ENCODE assay signal across 19 cellular contexts in genomic region chr7:116283595-116284204, GRCh38.
"Had no signal": no experiment of that assay in that cellular context is flagged by ENCODE, and none has a peak within 500 bp of the region (broad histone marks: within the 10 kb centered on the region; RNA-seq: fewer than 3 reads in every experiment).

No MANE protein-coding gene starts in this region.

- H3K9me3 Mint-ChIP-seq: memory B cell, mesothelial cell of epicardium, natural killer cell, type B pancreatic cell had no signal

- H3K4me3 ChIP-seq: left ventricle myocardium inferior, ovary, right atrium auricular region, vagina had no signal

- DNase-seq: cerebellar nuclear complex; dermis blood vessel endothelial cell; foreskin melanocyte; head of caudate nucleus; hypothalamus; left ventricle myocardium inferior; natural killer cell; ovary; small intestine; stimulated activated CD4-positive, alpha-beta T cell treated with anti-CD3 and anti-CD28 coated beads, Interleukin-12 subunit alpha, Interleukin-12 subunit beta, amount 100 ng/mL, for 4 hours; stimulated activated naive CD4-positive, alpha-beta T cell had no signal

- H3K27ac ChIP-seq: left ventricle myocardium inferior, ovary, right atrium auricular region, vagina had no signal

- ATAC-seq: natural killer cell had no signal

- H3K36me3 ChIP-seq: left ventricle myocardium inferior, ovary, right atrium auricular region, vagina had no signal

- H3K4me3 Mint-ChIP-seq: memory B cell, mesothelial cell of epicardium, natural killer cell, neural crest cell, type B pancreatic cell had no signal

- H3K4me1 ChIP-seq: right atrium auricular region, vagina had no signal

- FAIRE-seq: colon, islet of Langerhans, small intestine had no signal

- H3K9me3 ChIP-seq: left ventricle myocardium inferior, ovary, right atrium auricular region, vagina had no signal

- H3K27me3 Mint-ChIP-seq: type B pancreatic cell had no signal

- H3K27ac Mint-ChIP-seq: memory B cell, mesothelial cell of epicardium, natural killer cell, type B pancreatic cell had no signal

- H3K4me1 Mint-ChIP-seq: natural killer cell had no signal

- H3K36me3 Mint-ChIP-seq: memory B cell, mesothelial cell of epicardium, natural killer cell, type B pancreatic cell had no signal

- H3K27me3 ChIP-seq: ovary, right atrium auricular region, vagina had no signal
